Comparison of ENCODE assay signal across 8 cellular contexts in the genomic region with DNA sequence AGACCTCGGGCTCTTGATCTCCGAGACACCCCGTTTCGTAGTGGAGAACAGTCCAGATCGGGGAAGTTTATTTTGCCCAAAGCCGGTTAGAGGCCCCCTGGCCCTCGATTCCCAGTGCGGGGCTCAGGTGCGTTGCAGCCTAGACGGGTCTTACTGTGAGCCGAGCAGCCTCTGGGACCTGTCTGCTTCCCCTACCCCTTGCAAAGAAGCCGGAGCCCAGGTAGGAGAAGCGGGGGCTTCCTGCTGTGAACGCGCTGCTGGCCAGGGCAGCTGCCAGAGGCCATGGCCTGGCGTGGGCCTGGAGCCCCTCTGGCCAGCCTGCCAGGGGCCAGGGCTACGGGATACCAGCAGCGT. TPM values are rescaled to one million over a fixed set of nuclear protein-coding genes. Genes with fewer than 3 reads are reported as not detected.
DNase-seq lines count a peak whose midpoint lies in the region; ATAC-seq and TF ChIP-seq lines count a peak whose summit lies in the region.

No MANE protein-coding gene starts in this region.

- in situ Hi-C loops in astrocyte of the spinal cord (cut with HindIII; ENCODE audit: low sequenced_read_pairs) = no loop called here

- H3K4me3 ChIP-seq in heart left ventricle (peak overlapping the region; percentile 27 to 98 (median 90)), astrocyte of the spinal cord (ENCODE audit: low read depth, low read length) (peak overlapping the region; percentile 70), urinary bladder (ENCODE audit: low read depth, low read length) (peak overlapping the region; percentile 74)

- no peaks in the 10 kb centered on the region for H3K9me3 ChIP-seq in heart left ventricle

- H3K36me3 ChIP-seq in heart left ventricle = peaks cover 0 to 8% (median 0%) of the 10 kb centered on the region in 9 donors
- H3K36me3 ChIP-seq in urinary bladder (ENCODE audit: insufficient read depth) = no peaks in the 10 kb centered on the region

- H3K36me3 Mint-ChIP-seq in memory B cell = no peaks in the 10 kb centered on the region

- ATAC-seq in heart left ventricle (peak in 1 of 4 donors; percentile 3), Right ventricle myocardium superior (ENCODE audit: poor library complexity) (no peak), memory B cell (ENCODE audit: low read depth) (peak; percentile 17), GM18861 (IDR thresholded peaks at IDR 0.05; ENCODE audit: unreplicated experiment) (no peak), GM18867 (IDR thresholded peaks at IDR 0.05; ENCODE audit: unreplicated experiment) (no peak)

- H3K4me1 Mint-ChIP-seq in memory B cell = peaks cover 32% of the 10 kb centered on the region

- no peaks in the 10 kb centered on the region for H3K9me3 Mint-ChIP-seq in memory B cell

- no peak for TF ChIP-seq CTCF in heart left ventricle (IDR thresholded peaks at IDR 0.05)
- TF ChIP-seq CTCF in astrocyte of the spinal cord (IDR thresholded peaks at IDR 0.05; ENCODE audit: low read depth, low read length) = no peak

- no peaks in the 10 kb centered on the region for H3K27me3 ChIP-seq in heart left ventricle

- no peak overlapping the region for H3K27ac Mint-ChIP-seq in memory B cell

- H3K27ac ChIP-seq in heart left ventricle (peak overlapping the region; percentile 73 to 96 (median 88)), urinary bladder (ENCODE audit: low read depth) (peak overlapping the region; percentile 93)

- peaks cover 5% of the 10 kb centered on the region for H3K27me3 Mint-ChIP-seq in memory B cell

- TF ChIP-seq POLR2A in heart left ventricle (IDR thresholded peaks at IDR 0.05) = peak in 1 of 2 donors; percentile 22

- intact Hi-C loops in heart left ventricle (cut with DNase I) (no loop called here), Right ventricle myocardium superior (cut with DNase I) (loop anchor here (2.0 kb wide), 1 partner anchor 35 kb away; a partner anchor contains a TSS)

- H3K4me3 Mint-ChIP-seq in memory B cell = peak overlapping the region; percentile 88

- DNase-seq in heart left ventricle (no peak), Right ventricle myocardium superior (no peak), astrocyte of the spinal cord (ENCODE audit: low read depth, low spot score) (no peak), memory B cell (ENCODE audit: low spot score in 2 of 2) (no peak), dermis blood vessel endothelial cell (no peak)

- H3K4me1 ChIP-seq in heart left ventricle = peaks cover 0 to 69% (median 23%) of the 10 kb centered on the region in 12 donors
- no peaks in the 10 kb centered on the region for H3K4me1 ChIP-seq in urinary bladder (ENCODE audit: insufficient read depth)

- WGBS in heart left ventricle, 4 donors = 11 to 28% (median 16%) methylated on average over 11 to 18 of the region's 18 CpGs; no CpG with 5 or more reads in 1 of the 4 donors
- WGBS in urinary bladder = 35% methylated on average over 18 of the region's 18 CpGs

RNA-seq across cellular contexts. Expression of a gene that starts 0.6 kb away (rescaled TPM):
- total RNA-seq in heart left ventricle = 100 to 1,000 TPM in 7 of 9 donors, 10 to 100 TPM in 2; 69.0 to 335 (median 112) TPM
- 100 to 1,000 TPM; 218 TPM for polyA plus RNA-seq in heart left ventricle
- 126 TPM for total RNA-seq in Right ventricle myocardium superior
- 57.6 TPM for total RNA-seq in urinary bladder
- polyA plus RNA-seq in urinary bladder = 211 TPM
- 361 and 465 TPM in 2 replicates for total RNA-seq in dermis blood vessel endothelial cell

RNA-seq across cellular contexts. Expression of a gene that starts 8.8 kb away (rescaled TPM):
- total RNA-seq in heart left ventricle (10 to 100 TPM; 13.4 to 31.1 (median 15.7) TPM), Right ventricle myocardium superior (16.9 TPM), urinary bladder (6.3 TPM), dermis blood vessel endothelial cell (11.7 and 14.8 TPM in 2 replicates)
- polyA plus RNA-seq in heart left ventricle (10 to 100 TPM; 13.4 to 32.6 TPM), urinary bladder (20.9 TPM)

RNA-seq across cellular contexts. Expression of a gene that starts 35.0 kb away (rescaled TPM):
- total RNA-seq in heart left ventricle (10 to 100 TPM in 7 of 9 donors, 1 to 10 TPM in 2; 8.6 to 21.5 (median 11.9) TPM), Right ventricle myocardium superior (11.1 TPM), urinary bladder (8.1 TPM), dermis blood vessel endothelial cell (29.4 and 38.0 TPM in 2 replicates)
- polyA plus RNA-seq in heart left ventricle (10 to 100 TPM in 1 of 2 donors, 1 to 10 TPM in 1; 8.0 to 29.0 TPM), urinary bladder (26.6 TPM)

RNA-seq across cellular contexts. Expression of a gene that starts 41.4 kb away (rescaled TPM):
- total RNA-seq in heart left ventricle (under 1 TPM in 2 of 9 donors, not detected in 7; 0.23 to 0.88 TPM), Right ventricle myocardium superior (not detected), urinary bladder (2.5 TPM), dermis blood vessel endothelial cell (1.7 and 1.9 TPM in 2 replicates)
- polyA plus RNA-seq in heart left ventricle (under 1 TPM; 0.28 to 0.65 TPM), urinary bladder (0.79 TPM)
